In the genomic region with DNA sequence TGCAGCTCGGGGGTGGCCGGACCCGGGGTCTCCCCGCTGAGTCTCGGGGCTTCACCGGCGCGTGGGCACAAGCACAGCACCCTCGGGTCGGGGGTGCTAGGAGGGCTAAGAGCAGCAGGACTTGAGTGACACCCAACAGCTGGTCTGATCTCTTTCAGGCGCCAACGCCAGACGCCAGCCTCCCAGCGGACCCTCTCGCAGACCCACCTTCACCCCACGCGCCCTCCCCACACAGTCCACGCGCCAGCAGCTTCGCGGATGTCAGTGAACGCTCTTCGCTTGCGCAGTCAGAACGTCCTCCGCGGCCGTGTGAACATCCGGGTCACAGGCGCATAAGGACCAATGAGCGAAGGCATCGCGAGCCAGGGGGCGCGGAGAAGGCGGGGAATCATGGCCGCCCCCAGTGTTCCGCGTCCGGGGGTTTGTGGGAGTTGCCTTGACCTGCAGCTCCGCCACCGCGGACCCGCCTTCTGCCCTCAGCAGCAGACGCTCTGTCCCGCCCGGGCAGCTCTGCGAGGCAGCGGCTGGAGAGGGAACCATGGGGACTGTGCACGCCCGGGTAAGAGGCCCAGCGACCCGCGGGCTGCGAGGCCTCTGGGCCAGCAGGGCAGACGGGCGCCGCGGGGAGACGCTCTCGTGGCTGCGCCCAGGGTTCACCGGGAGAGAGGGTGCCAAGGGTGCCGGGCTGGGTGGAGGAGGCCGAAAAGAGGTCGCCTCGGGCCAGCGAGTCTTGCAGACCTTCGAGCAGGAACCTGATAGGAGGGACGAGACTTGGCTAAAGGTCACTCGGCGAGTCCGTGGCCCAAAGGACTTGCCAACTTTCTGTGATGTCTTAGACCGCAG, we compare ENCODE assay signal across 8 cellular contexts. TPM values are rescaled to one million over a fixed set of nuclear protein-coding genes. Genes with fewer than 3 reads are reported as not detected.
DNase-seq lines count a peak whose midpoint lies in the region; ATAC-seq and TF ChIP-seq lines count a peak whose summit lies in the region.

A gene (plus strand): TSS at position 403 of the 843 bp plus-strand sequence. CDS start 136 bp downstream, at position 539.

- CTCF ChIA-PET in activated B cell treated with CpG ODN at 0.5 μM for 24 hours (lab: Charles Lee), result interaction anchor here (1.4 to 2.0 kb wide), 3 partner anchors 10 to 131 kb away, joined by 5 to 18 read pairs (median 7); no protein-coding TSS in a partner anchor

- in situ Hi-C loops in ACHN (cut with HindIII; ENCODE audit: low pct_ligation_motif_present, low pct_unique_long_range_greater_than_20kb, low sequenced_read_pairs), result no loop called here

- no peaks in the 10 kb centered on the region for H3K9me3 ChIP-seq in spleen

- H3K36me3 Mint-ChIP-seq in activated B cell treated with CpG ODN at 0.5 μM for 24 hours (ENCODE audit: low read depth), result peaks cover 19% of the 10 kb centered on the region
- no peaks in the 10 kb centered on the region for H3K36me3 Mint-ChIP-seq in immature natural killer cell

- DNase-seq in ACHN (peak; percentile 89), NCI-H2227 (lab: John Stamatoyannopoulos, UW; ENCODE audit: unreplicated experiment) (peak; percentile 92), activated B cell treated with CpG ODN at 0.5 μM for 24 hours (peak; percentile 86), caudate nucleus (lab: John Stamatoyannopoulos, UW) (peak in 60 of 61 donors; percentile 54 to 96 (median 91)), immature natural killer cell (peak; percentile 91 to 92 (median 91)), spleen (peak; percentile 97)

- H3K27me3 Mint-ChIP-seq in activated B cell treated with CpG ODN at 0.5 μM for 24 hours (peaks cover 3% of the 10 kb centered on the region), immature natural killer cell (ENCODE audit: low read depth in 3 of 3) (peaks cover 3 to 7% (median 4%) of the 10 kb centered on the region in 3 donors)

- H3K4me1 ChIP-seq in spleen, result peaks cover 15 to 40% (median 33%) of the 10 kb centered on the region in 6 donors

- peaks cover 0 to 11% (median 0%) of the 10 kb centered on the region in 6 donors for H3K36me3 ChIP-seq in spleen

- peaks cover 0 to 12% (median 0%) of the 10 kb centered on the region in 7 donors for H3K27me3 ChIP-seq in spleen (replicated peaks in 1 of 7)

- POLR2A ChIA-PET in activated B cell treated with CpG ODN at 0.5 μM for 24 hours (lab: Charles Lee), result interaction anchor here (0.6 to 2.0 kb wide), 13 partner anchors 9 to 771 kb away, joined by 3 to 12 read pairs (median 4); a partner anchor contains a TSS

- H3K9me3 Mint-ChIP-seq in activated B cell treated with CpG ODN at 0.5 μM for 24 hours, result no peaks in the 10 kb centered on the region
- H3K9me3 Mint-ChIP-seq in immature natural killer cell, result no peaks in the 10 kb centered on the region

- WGBS in spleen, 5 donors, result 0 to 1% (median 0%) methylated on average over 30 to 74 of the region's 74 CpGs

- H3K4me3 ChIP-seq in spleen, result peak within 1 kb of the TSS; percentile 73 to 99 (median 96)

- peak within 1 kb of the TSS; percentile 96 for H3K4me3 Mint-ChIP-seq in activated B cell treated with CpG ODN at 0.5 μM for 24 hours
- peak within 1 kb of the TSS; percentile 96 to 99 (median 99) for H3K4me3 Mint-ChIP-seq in immature natural killer cell

- no peak for TF ChIP-seq CTCF in activated B cell treated with CpG ODN at 0.5 μM for 24 hours (IDR thresholded peaks at IDR 0.05)
- TF ChIP-seq CTCF in spleen (IDR thresholded peaks at IDR 0.05 in 8 of 11, conservative IDR thresholded peaks at IDR 0.05 in 3 of 11), result no peak

- intact Hi-C loops in activated B cell treated with CpG ODN at 0.5 μM for 24 hours (cut with micrococcal nuclease) (loop anchor here (1.0 to 5.0 kb wide), 6 partner anchors 32 to 543 kb away; a partner anchor contains a TSS), spleen (cut with DNase I; ENCODE audit: low total_unique reads) (no loop called here)

- peak in 1 of 3 donors; percentile 46 for TF ChIP-seq POLR2A in spleen (IDR thresholded peaks at IDR 0.05)

- H3K4me1 Mint-ChIP-seq in activated B cell treated with CpG ODN at 0.5 μM for 24 hours, result peaks cover 33% of the 10 kb centered on the region
- peaks cover 38 to 55% of the 10 kb centered on the region in 2 donors for H3K4me1 Mint-ChIP-seq in immature natural killer cell

- peak within 1 kb of the TSS; percentile 94 for H3K27ac Mint-ChIP-seq in activated B cell treated with CpG ODN at 0.5 μM for 24 hours
- peak within 1 kb of the TSS; percentile 90 to 98 (median 96) for H3K27ac Mint-ChIP-seq in immature natural killer cell

- ATAC-seq in GM18867 (IDR thresholded peaks at IDR 0.05; ENCODE audit: unreplicated experiment) (peak; percentile 95), HG03108 (IDR thresholded peaks at IDR 0.05; ENCODE audit: unreplicated experiment) (peak; percentile 92), activated B cell treated with CpG ODN at 0.5 μM for 24 hours (ENCODE audit: low read depth) (peak; percentile 95)

- H3K27ac ChIP-seq in caudate nucleus (ENCODE audit: low read depth, low read length) (peak within 1 kb of the TSS; percentile 85), spleen (peak within 1 kb of the TSS; percentile 82 to 93 (median 87))

RNA-seq across cellular contexts. Expression of the gene that starts here (rescaled TPM):
- 49.6 and 51.2 TPM in 2 replicates for total RNA-seq in activated B cell treated with CpG ODN at 0.5 μM for 24 hours
- 10 to 100 TPM; 80.6 to 88.8 (median 82.8) TPM for polyA plus RNA-seq in immature natural killer cell
- 10 to 100 TPM; 25.1 to 35.5 (median 32.0) TPM for total RNA-seq in spleen
- polyA plus RNA-seq in spleen, result 10 to 100 TPM; 17.8 to 23.7 (median 23.6) TPM

Comparison
In these comparisons a context has a peak if more than half of its experiments do, and no peak if none do; other contexts are left out.
1. Peak in every context shown above with its lines: DNase-seq, ATAC-seq, H3K4me3 ChIP-seq and H3K27ac ChIP-seq.